8 cellular contexts compared by ENCODE assay signal in the genomic region with DNA sequence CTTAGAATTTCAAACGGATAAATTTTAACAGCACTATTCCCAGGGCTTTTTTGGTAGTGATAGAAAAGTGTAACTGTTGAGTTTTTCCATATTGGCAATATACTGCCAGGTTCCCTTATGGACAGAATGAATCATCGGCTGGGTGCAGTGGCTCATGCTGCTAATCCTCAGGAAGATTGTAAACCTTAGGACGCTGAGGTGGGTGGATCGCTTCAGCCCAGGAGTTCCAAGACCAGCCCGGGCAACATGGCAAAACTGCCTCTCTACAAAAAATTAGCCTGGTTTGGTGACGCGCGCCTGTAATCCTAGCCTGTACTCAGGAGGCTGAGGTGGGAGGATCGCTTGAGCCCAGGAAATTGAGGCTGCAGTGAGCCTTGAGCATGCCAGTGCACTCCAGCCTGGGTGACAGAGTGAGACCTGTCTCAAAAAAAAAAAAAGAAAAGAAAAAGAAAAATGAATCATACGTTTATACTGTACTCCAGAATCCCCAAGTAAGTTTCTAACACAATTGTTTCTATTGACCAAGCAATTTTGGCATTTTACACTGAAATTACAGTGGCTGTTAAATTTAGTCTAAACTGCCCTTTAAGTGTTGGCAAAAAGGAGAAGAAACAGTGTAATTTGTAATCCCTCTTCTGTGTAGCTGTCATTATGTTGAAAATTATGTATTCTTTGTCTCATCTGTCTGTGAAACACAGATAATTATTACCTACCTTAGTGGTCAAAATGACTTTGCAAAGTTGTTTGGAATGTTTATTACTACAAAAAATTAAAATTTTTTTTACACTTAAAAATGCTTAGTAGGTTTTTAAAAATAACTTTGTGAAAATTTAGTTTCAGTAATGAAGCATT. TPM values are rescaled to one million over a fixed set of nuclear protein-coding genes. Genes with fewer than 3 reads are reported as not detected.
DNase-seq lines count a peak whose midpoint lies in the region; ATAC-seq lines count a peak whose summit lies in the region.

No MANE protein-coding gene starts in this region.

- intact Hi-C loops in aorta (cut with DNase I): loop anchor here in 1 of 2 donors (2.0 kb wide), 1 partner anchor 57 kb away; a partner anchor contains a TSS

- DNase-seq in Caki2 (ENCODE audit: low read depth): peak; percentile 57
- DNase-seq in adipocyte (ENCODE audit: low read depth): peak; percentile 38
- no peak for DNase-seq in GM19238 (ENCODE audit: insufficient read length, low spot score)
- no peak for DNase-seq in aorta
- DNase-seq in effector CD4-positive, alpha-beta T cell: no peak
- no peak for DNase-seq in stimulated activated CD8-positive, alpha-beta memory T cell treated with anti-CD3 and anti-CD28 coated beads, Interleukin-4, amount 100 ng/mL, for 48 hours

- no peak overlapping the region for H3K9ac ChIP-seq in HUES48 (ENCODE audit: low read depth, low read length)
- H3K9ac ChIP-seq in adipocyte (ENCODE audit: low read length): peak overlapping the region; percentile 92

- in situ Hi-C loops in Caki2 (cut with HindIII; ENCODE audit: low pct_unique_long_range_greater_than_20kb, low sequenced_read_pairs): no loop called here

- H3K36me3 ChIP-seq in HUES48 (ENCODE audit: control insufficient read depth, insufficient read depth, low read length): no peaks in the 10 kb centered on the region
- no peaks in the 10 kb centered on the region for H3K36me3 ChIP-seq in adipocyte (ENCODE audit: control insufficient read depth, insufficient read depth, low read length, severe bottlenecking)
- peaks cover 9% of the 10 kb centered on the region for H3K36me3 ChIP-seq in mesodermal cell (ENCODE audit: control insufficient read depth, insufficient read depth, low read length)
- H3K36me3 ChIP-seq in aorta (ENCODE audit: control insufficient read depth in 1 of 2, insufficient read depth in 2 of 2, low read length in 1 of 2): no peaks in the 10 kb centered on the region

- H3K9me3 ChIP-seq in HUES48 (ENCODE audit: control insufficient read depth, insufficient read depth, low read length): no peaks in the 10 kb centered on the region
- no peaks in the 10 kb centered on the region for H3K9me3 ChIP-seq in adipocyte (ENCODE audit: control insufficient read depth, low read length)
- H3K9me3 ChIP-seq in mesodermal cell (ENCODE audit: control insufficient read depth, low read length): no peaks in the 10 kb centered on the region
- no peaks in the 10 kb centered on the region for H3K9me3 ChIP-seq in aorta (ENCODE audit: control insufficient read depth, low read length)

- 87 to 93% methylated on average over 7 of the region's 10 CpGs for WGBS in mesodermal cell (ENCODE audit: insufficient coverage in 2 of 2), 2 experiments
- 87% methylated on average over 10 of the region's 10 CpGs for WGBS in aorta, 2 donors

- H3K27me3 ChIP-seq in HUES48 (ENCODE audit: control insufficient read depth, insufficient read depth, low read length) (no peaks in the 10 kb centered on the region), adipocyte (replicated peaks; ENCODE audit: control insufficient read depth, insufficient read depth, low read length) (no peaks in the 10 kb centered on the region), aorta (ENCODE audit: control insufficient read depth in 1 of 2, insufficient read depth in 2 of 2, low read length in 1 of 2) (no peaks in the 10 kb centered on the region)

- H3K4me3 ChIP-seq in HUES48 (ENCODE audit: low read depth, low read length) (peak overlapping the region; percentile 94), adipocyte (ENCODE audit: low read length) (peak overlapping the region; percentile 94), mesodermal cell (ENCODE audit: extremely low read depth, insufficient read depth, low read length, poor library complexity, severe bottlenecking) (peak overlapping the region; percentile 88), aorta (ENCODE audit: low read length in 2 of 2) (no peak overlapping the region)

- ATAC-seq in aorta (ENCODE audit: low FRiP score): no peak

- H3K4me1 ChIP-seq in HUES48 (ENCODE audit: control insufficient read depth, insufficient read depth, low read length) (peaks cover 9% of the 10 kb centered on the region), adipocyte (ENCODE audit: control insufficient read depth, insufficient read depth, low read length) (peaks cover 26% of the 10 kb centered on the region), mesodermal cell (ENCODE audit: control insufficient read depth, insufficient read depth, low read length, poor library complexity, severe bottlenecking) (no peaks in the 10 kb centered on the region), aorta (ENCODE audit: control insufficient read depth in 1 of 2, insufficient read depth in 2 of 2, low read length in 2 of 2) (peaks cover 3 to 4% of the 10 kb centered on the region in 2 donors)

- H3K27ac ChIP-seq in HUES48 (ENCODE audit: low read depth, low read length) (no peak overlapping the region), mesodermal cell (ENCODE audit: low read depth, low read length, severe bottlenecking) (no peak overlapping the region), aorta (ENCODE audit: low read depth in 1 of 2, low read length in 2 of 2) (no peak overlapping the region)

RNA-seq across cellular contexts. Expression of a gene that starts 1.8 kb away (rescaled TPM):
- total RNA-seq in Caki2 (2014; rRNA removed; shearing (Covaris generic); ENCODE audit: low replicate concordance): 19.9 and 36.1 TPM in 2 replicates
- polyA plus RNA-seq in mesodermal cell (2013, experiment 1 of 2): 49.2 TPM
- polyA plus RNA-seq in mesodermal cell (2013, experiment 2 of 2): 51.4 TPM
- total RNA-seq in aorta: 10 to 100 TPM; 36.4 to 40.0 TPM
- polyA plus RNA-seq in aorta: 10 to 100 TPM; 17.0 to 19.1 TPM

RNA-seq across cellular contexts. Expression of a gene that starts 10.6 kb away (rescaled TPM):
- total RNA-seq in Caki2 (2014; rRNA removed; shearing (Covaris generic); ENCODE audit: low replicate concordance): 0.06 TPM in 1 of 2 replicates, not detected in the other
- polyA plus RNA-seq in mesodermal cell (2013, experiment 1 of 2): 0.11 TPM
- polyA plus RNA-seq in mesodermal cell (2013, experiment 2 of 2): 0.10 TPM
- under 1 TPM; 0.36 to 0.48 TPM for total RNA-seq in aorta
- under 1 TPM; 0.05 to 0.25 TPM for polyA plus RNA-seq in aorta

RNA-seq across cellular contexts. Expression of a gene that starts 56.9 kb away (rescaled TPM):
- 42.8 and 55.7 TPM in 2 replicates for total RNA-seq in Caki2 (2014; rRNA removed; shearing (Covaris generic); ENCODE audit: low replicate concordance)
- polyA plus RNA-seq in mesodermal cell (2013, experiment 1 of 2): 47.0 TPM
- polyA plus RNA-seq in mesodermal cell (2013, experiment 2 of 2): 45.6 TPM
- total RNA-seq in aorta: 10 to 100 TPM; 28.0 to 33.9 TPM
- polyA plus RNA-seq in aorta: 1 to 10 TPM; 5.5 to 6.1 TPM

Comparison
In these comparisons a context has a peak if more than half of its experiments do, and no peak if none do; other contexts are left out.
1. DNase-seq: peak in Caki2 (single experiment) and adipocyte (single experiment); none in GM19238 (single experiment), aorta (0 of 2), effector CD4-positive, alpha-beta T cell (single experiment) and stimulated activated CD8-positive, alpha-beta memory T cell treated with anti-CD3 and anti-CD28 coated beads, Interleukin-4, amount 100 ng/mL, for 48 hours (single experiment).
2. H3K4me3 ChIP-seq: peak in HUES48 (single experiment), adipocyte (single experiment) and mesodermal cell (single experiment); none in aorta (0 of 2).